In the genomic region with DNA sequence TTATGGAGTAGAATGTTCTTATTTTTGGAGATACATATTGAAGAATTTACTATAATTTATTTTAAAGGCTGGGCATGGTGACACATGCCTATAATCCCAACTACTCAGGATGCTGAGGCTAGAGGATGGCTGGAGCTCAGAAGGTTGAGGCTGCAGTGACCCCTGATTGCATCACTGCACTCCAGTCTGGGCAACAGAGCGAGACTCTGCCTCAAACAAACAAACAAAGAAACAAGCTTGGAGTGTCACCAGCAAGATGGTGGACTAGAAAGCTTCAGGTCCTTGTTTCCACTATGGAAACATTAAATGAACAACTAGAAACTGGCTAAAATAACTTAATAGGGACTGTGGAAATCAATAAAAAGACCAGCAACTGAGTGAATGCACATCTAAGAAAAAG, we compare ENCODE assay signal across 18 cellular contexts. TPM values are rescaled to one million over a fixed set of nuclear protein-coding genes. Genes with fewer than 3 reads are reported as not detected.
DNase-seq lines count a peak whose midpoint lies in the region; ATAC-seq, FAIRE-seq and TF ChIP-seq lines count a peak whose summit lies in the region.
"Had no signal": no experiment of that assay in that cellular context is flagged by ENCODE, and none has a peak within 500 bp of the region (broad histone marks: within the 10 kb centered on the region; RNA-seq: fewer than 3 reads in every experiment).

No MANE protein-coding gene starts in this region.

- POLR2A ChIA-PET in HEK293 (lab: Yijun Ruan, JAX), result no interaction called here
- POLR2A ChIA-PET in K562 (lab: Yijun Ruan, JAX), result no interaction called here

- H3K9ac ChIP-seq in K562 (ENCODE audit: insufficient read depth in 1 of 2, low read depth in 2 of 2, low read length in 2 of 2) (no peak overlapping the region), mammary epithelial cell (ENCODE audit: insufficient read depth, low read length) (no peak overlapping the region)
- H3K9ac ChIP-seq: BLaER1 treated with 17β-estradiol and CSF1 and Interleukin-3, amounts not matched to agents 10 nM and 100 nM had no signal

- H3K9me3 ChIP-seq in HEK293 (ENCODE audit: control insufficient read depth, insufficient read depth, low read depth, low read length), result no peaks in the 10 kb centered on the region
- H3K9me3 ChIP-seq in K562 (replicated peaks; ENCODE audit: control insufficient read depth, insufficient read depth, low read depth, low read length), result no peaks in the 10 kb centered on the region
- no peaks in the 10 kb centered on the region for H3K9me3 ChIP-seq in right lobe of liver
- no peaks in the 10 kb centered on the region for H3K9me3 ChIP-seq in mammary epithelial cell (replicated peaks; ENCODE audit: insufficient read depth, low read length)

- in situ Hi-C loops in K562 (cut with MboI), result no loop called here
- in situ Hi-C loops in mammary epithelial cell (cut with MboI; ENCODE audit: low sequenced_read_pairs in 2 of 2), result no loop called here

- CTCF ChIA-PET in HEK293 (lab: Yijun Ruan, JAX) (interaction anchor here (1.0 kb wide), 1 partner anchor 12 kb away, joined by 3 read pairs; no protein-coding TSS in a partner anchor), K562 (lab: Yijun Ruan, JAX; ENCODE audit: low intra/inter-chr PET ratio) (no interaction called here), mammary epithelial cell (lab: Charles Lee; ENCODE audit: low non-redundant PET) (no interaction called here)

- ATAC-seq in K562, result no peak
- ATAC-seq in right lobe of liver, result peak; percentile 34 to 77 (median 58)

- no peaks in the 10 kb centered on the region for H3K79me2 ChIP-seq in K562 (ENCODE audit: control insufficient read depth, insufficient read depth, low read length)
- no peaks in the 10 kb centered on the region for H3K79me2 ChIP-seq in mammary epithelial cell (ENCODE audit: insufficient read depth, low read length)

- dilution Hi-C loops in mammary epithelial cell (cut with HindIII; ENCODE audit: low sequenced_read_pairs), result no loop called here

- H3K4me1 ChIP-seq in HEK293 (ENCODE audit: control insufficient read depth, insufficient read depth, low read length), result no peaks in the 10 kb centered on the region
- no peaks in the 10 kb centered on the region; a peak in 2 of 5 replicates for H3K4me1 ChIP-seq in K562 (replicated peaks in 1 of 2; ENCODE audit: control insufficient read depth in 2 of 2, insufficient read depth in 2 of 2, low read length in 2 of 2)
- H3K4me1 ChIP-seq in right lobe of liver, result peaks cover 0 to 29% (median 13%) of the 10 kb centered on the region in 4 donors
- H3K4me1 ChIP-seq in mammary epithelial cell (ENCODE audit: insufficient read depth, low read length), result peaks cover 14% of the 10 kb centered on the region

- no peaks in the 10 kb centered on the region for H3K27me3 ChIP-seq in K562 (ENCODE audit: control insufficient read depth in 2 of 2, insufficient read depth in 2 of 2, low read length in 2 of 2)
- no peaks in the 10 kb centered on the region for H3K27me3 ChIP-seq in right lobe of liver
- H3K27me3 ChIP-seq in mammary epithelial cell (ENCODE audit: insufficient read depth, low read length), result no peaks in the 10 kb centered on the region
- H3K27me3 ChIP-seq: BLaER1 treated with 17β-estradiol and CSF1 and Interleukin-3, amounts not matched to agents 10 nM and 100 nM had no signal

- peaks cover 30% of the 10 kb centered on the region for H3K4me1 Mint-ChIP-seq in activated T-helper 1 cell treated with anti-CD3 and anti-CD28 coated beads, Interleukin-12 subunit alpha, Interleukin-12 subunit beta, Interleukin-2, Interleukin-4 antibody, amounts not matched to agents 30 ng/mL and 10 ng/mL and 1 ng/mL, durations not matched to agents 14 hours and 24 hours and 36 hours (ENCODE audit: low read depth)

- H4K20me1 ChIP-seq in K562 (replicated peaks; ENCODE audit: control insufficient read depth, insufficient read depth, low read length) (no peaks in the 10 kb centered on the region), mammary epithelial cell (ENCODE audit: insufficient read depth, low read length) (no peaks in the 10 kb centered on the region)
- H4K20me1 ChIP-seq: BLaER1 treated with 17β-estradiol and CSF1 and Interleukin-3, amounts not matched to agents 10 nM and 100 nM had no signal

- H3K36me3 Mint-ChIP-seq in activated T-helper 1 cell treated with anti-CD3 and anti-CD28 coated beads, Interleukin-12 subunit alpha, Interleukin-12 subunit beta, Interleukin-2, Interleukin-4 antibody, amounts not matched to agents 30 ng/mL and 10 ng/mL and 1 ng/mL, durations not matched to agents 14 hours and 24 hours and 36 hours (ENCODE audit: low read depth), result peaks cover 2% of the 10 kb centered on the region
- H3K36me3 Mint-ChIP-seq: CD4-positive, CD25-positive, alpha-beta regulatory T cell had no signal

- TF ChIP-seq RAD21 in K562 (CRISPR knock-in tag; conservative IDR thresholded peaks at IDR 0.05 in 1 of 2, IDR thresholded peaks at IDR 0.05 in 1 of 2), result no peak

- H3K4me3 ChIP-seq in HEK293 (ENCODE audit: low read depth, low read length) (no peak overlapping the region), K562 (no peak overlapping the region), right lobe of liver (no peak overlapping the region), mammary epithelial cell (replicated peaks in 1 of 3; ENCODE audit: insufficient read depth in 1 of 3, low read depth in 2 of 3, low read length in 3 of 3) (no peak overlapping the region)
- H3K4me3 ChIP-seq: BLaER1 treated with 17β-estradiol and CSF1 and Interleukin-3, amounts not matched to agents 10 nM and 100 nM had no signal

- H3K27ac ChIP-seq in HEK293 (ENCODE audit: extremely low read depth, low read depth, low read length), result no peak overlapping the region
- no peak overlapping the region for H3K27ac ChIP-seq in K562 (ENCODE audit: extremely low read depth, low read depth, low read length)
- peak overlapping the region in 1 of 3 donors; percentile 8 for H3K27ac ChIP-seq in right lobe of liver
- no peak overlapping the region for H3K27ac ChIP-seq in mammary epithelial cell (ENCODE audit: insufficient read depth, low read depth, low read length)
- H3K27ac ChIP-seq: BLaER1 treated with 17β-estradiol and CSF1 and Interleukin-3, amounts not matched to agents 10 nM and 100 nM had no signal

- TF ChIP-seq POLR2A in K562 (conservative IDR thresholded peaks at IDR 0.05) (no peak), right lobe of liver (IDR thresholded peaks at IDR 0.05) (no peak)

- DNase-seq in DMS53 (lab: John Stamatoyannopoulos, UW) (peak; percentile 68), K562 (ENCODE audit: extremely low read depth in 1 of 4, low spot score in 3 of 4) (no peak), right lobe of liver (no peak), mammary epithelial cell (no peak), GDM1 (lab: John Stamatoyannopoulos, UW) (no peak)
- DNase-seq in activated T-helper 1 cell treated with anti-CD3 and anti-CD28 coated beads, Interleukin-12 subunit alpha, Interleukin-12 subunit beta, Interleukin-2, Interleukin-4 antibody, amounts not matched to agents 30 ng/mL and 10 ng/mL and 1 ng/mL, durations not matched to agents 14 hours and 24 hours and 36 hours (ENCODE audit: low spot score), result no peak
- DNase-seq: 8988T; CD4-positive, CD25-positive, alpha-beta regulatory T cell; CD8-positive, alpha-beta memory T cell; COR-L47; DMS 273 treated with DMSO at 0.1 percent for 48 hours; DMS79; GF-D8; H9 had no signal

- H3K9me3 Mint-ChIP-seq in activated T-helper 1 cell treated with anti-CD3 and anti-CD28 coated beads, Interleukin-12 subunit alpha, Interleukin-12 subunit beta, Interleukin-2, Interleukin-4 antibody, amounts not matched to agents 30 ng/mL and 10 ng/mL and 1 ng/mL, durations not matched to agents 14 hours and 24 hours and 36 hours, result peaks cover 12% of the 10 kb centered on the region
- H3K9me3 Mint-ChIP-seq: CD8-positive, alpha-beta memory T cell had no signal

- WGBS in K562 (ENCODE audit: insufficient coverage, low coverage, missing lambda C conversion rate), result 13% methylated on average over 1 of the region's 1 CpG
- WGBS in right lobe of liver (ENCODE audit: insufficient coverage, low coverage, low lambda C conversion rate, missing lambda C conversion rate), result 10% methylated on average over 1 of the region's 1 CpG
- WGBS in mammary epithelial cell (ENCODE audit: low coverage, missing lambda C conversion rate), result 92% methylated on average over 1 of the region's 1 CpG

- no peaks in the 10 kb centered on the region for H3K9me1 ChIP-seq in K562 (ENCODE audit: control insufficient read depth, insufficient read depth, low read length)

- H3K4me2 ChIP-seq in K562 (ENCODE audit: insufficient read depth, low read length) (no peak overlapping the region), mammary epithelial cell (ENCODE audit: insufficient read depth, low read depth, low read length) (no peak overlapping the region)

- H3K27me3 Mint-ChIP-seq in activated T-helper 1 cell treated with anti-CD3 and anti-CD28 coated beads, Interleukin-12 subunit alpha, Interleukin-12 subunit beta, Interleukin-2, Interleukin-4 antibody, amounts not matched to agents 30 ng/mL and 10 ng/mL and 1 ng/mL, durations not matched to agents 14 hours and 24 hours and 36 hours (ENCODE audit: insufficient read depth), result no peaks in the 10 kb centered on the region
- H3K27me3 Mint-ChIP-seq: B cell; CD4-positive, CD25-positive, alpha-beta regulatory T cell had no signal

- TF ChIP-seq CTCF in HEK293 (tag by site-specific recombination; IDR thresholded peaks at IDR 0.05) (no peak), K562 (IDR thresholded peaks at IDR 0.05 in 2 of 3, conservative IDR thresholded peaks at IDR 0.05 in 1 of 3; ENCODE audit: insufficient read depth in 2 of 3, low read depth in 1 of 3, low read length in 3 of 3) (no peak), right lobe of liver (IDR thresholded peaks at IDR 0.05) (no peak), mammary epithelial cell (conservative IDR thresholded peaks at IDR 0.05 in 1 of 2, IDR thresholded peaks at IDR 0.05 in 1 of 2; ENCODE audit: extremely low read depth in 1 of 2, insufficient read depth in 1 of 2, low read depth in 1 of 2, low read length in 2 of 2) (no peak)

- no peaks in the 10 kb centered on the region; a peak in 1 of 3 replicates for H3K36me3 ChIP-seq in HEK293 (ENCODE audit: control insufficient read depth in 2 of 2, insufficient read depth in 1 of 2, low read length in 2 of 2)
- H3K36me3 ChIP-seq in K562 (ENCODE audit: control insufficient read depth, insufficient read depth, low read length), result no peaks in the 10 kb centered on the region
- no peaks in the 10 kb centered on the region for H3K36me3 ChIP-seq in right lobe of liver
- H3K36me3 ChIP-seq in mammary epithelial cell (ENCODE audit: insufficient read depth, low read length), result no peaks in the 10 kb centered on the region
- H3K36me3 ChIP-seq: BLaER1 treated with 17β-estradiol and CSF1 and Interleukin-3, amounts not matched to agents 10 nM and 100 nM had no signal

- H2AFZ ChIP-seq in K562 (ENCODE audit: low read depth, low read length), result no peak overlapping the region
- H2AFZ ChIP-seq in mammary epithelial cell (ENCODE audit: low read depth, low read length), result no peak overlapping the region

- TF ChIP-seq EP300 in K562 (IDR thresholded peaks at IDR 0.05; ENCODE audit: low read length), result no peak

- intact Hi-C loops in K562 (cut with micrococcal nuclease), result no loop called here
- intact Hi-C loops in right lobe of liver (cut with DNase I), result no loop called here
- intact Hi-C loops in activated T-helper 1 cell treated with anti-CD3 and anti-CD28 coated beads, Interleukin-12 subunit alpha, Interleukin-12 subunit beta, Interleukin-2, Interleukin-4 antibody, amounts not matched to agents 30 ng/mL and 10 ng/mL and 1 ng/mL, durations not matched to agents 14 hours and 24 hours and 36 hours (cut with micrococcal nuclease), result no loop called here
- intact Hi-C loops in mammary epithelial cell (cut with micrococcal nuclease), result no loop called here

- no TSS peak for BruUV-seq in K562 (replicated peaks; lab: Mats Ljungman, UMichigan)
- no TSS peak for BruUV-seq in mammary epithelial cell (replicated peaks; lab: Mats Ljungman, UMichigan)

- no peak overlapping the region for H3K27ac Mint-ChIP-seq in activated T-helper 1 cell treated with anti-CD3 and anti-CD28 coated beads, Interleukin-12 subunit alpha, Interleukin-12 subunit beta, Interleukin-2, Interleukin-4 antibody, amounts not matched to agents 30 ng/mL and 10 ng/mL and 1 ng/mL, durations not matched to agents 14 hours and 24 hours and 36 hours
- H3K27ac Mint-ChIP-seq: B cell; CD4-positive, CD25-positive, alpha-beta regulatory T cell; CD8-positive, alpha-beta memory T cell; H9 had no signal

- H3K4me3 Mint-ChIP-seq in activated T-helper 1 cell treated with anti-CD3 and anti-CD28 coated beads, Interleukin-12 subunit alpha, Interleukin-12 subunit beta, Interleukin-2, Interleukin-4 antibody, amounts not matched to agents 30 ng/mL and 10 ng/mL and 1 ng/mL, durations not matched to agents 14 hours and 24 hours and 36 hours, result no peak overlapping the region
- H3K4me3 Mint-ChIP-seq: B cell; CD4-positive, CD25-positive, alpha-beta regulatory T cell; CD8-positive, alpha-beta memory T cell; H9 had no signal

- FAIRE-seq in K562 (lab: Jason Lieb, UNC), result no peak
- FAIRE-seq: H1 had no signal

RNA-seq across cellular contexts. Expression of gene GPT2, which starts 17.9 kb away (rescaled TPM):
- total RNA-seq in K562 (2011; cell fraction: chromatin; rRNA removed; ENCODE audit: low replicate concordance), result 9.1 and 9.7 TPM in 2 replicates
- 4.7 and 5.9 TPM in 2 replicates for total RNA-seq in K562 (2011; cell fraction: nucleolus; rRNA removed)
- 9.2 and 12.0 TPM in 2 replicates for total RNA-seq in K562 (2011; cell fraction: nucleoplasm; rRNA removed)
- total RNA-seq in K562 (2014; rRNA removed), result 7.2 and 7.3 TPM in 2 replicates
- total RNA-seq in K562 (2014; rRNA removed; fragmentation: Illumina TruSeq; extraction: Trizol), result 3.7 and 5.0 TPM in 2 replicates
- 2.8 and 3.0 TPM in 2 replicates for total RNA-seq in K562 (2015; rRNA removed; fragmentation: Illumina TruSeq; extraction: Trizol)
- total RNA-seq in K562 (2021), result 12.9 and 14.4 TPM in 2 replicates
- 5.8 and 10.4 TPM in 2 replicates for polyA plus RNA-seq in K562 (2011; rRNA removed)
- polyA plus RNA-seq in K562 (2011; cell fraction: cytosol; rRNA removed), result 9.4 and 12.6 TPM in 2 replicates
- 8.1 and 12.3 TPM in 2 replicates for polyA plus RNA-seq in K562 (2011; cell fraction: nucleus; rRNA removed)
- polyA plus RNA-seq in K562 (2012), result 6.6 and 23.6 TPM in 2 replicates
- polyA plus RNA-seq in K562 (2014; fragmentation: Illumina TruSeq; extraction: Trizol), result 10.0 and 12.1 TPM in 2 replicates
- polyA plus RNA-seq in K562 (2014; fragmentation: Nextera tagmentation; extraction: Ambion mirVana), result under 1 TPM; 0.79 to 0.96 TPM
- 6.8 and 7.7 TPM in 2 replicates for polyA plus RNA-seq in K562 (2014; rRNA removed)
- polyA minus RNA-seq in K562 (2011; rRNA and poly(A)+ RNA removed), result 5.9 and 6.5 TPM in 2 replicates
- 4.6 and 13.5 TPM in 2 replicates for polyA minus RNA-seq in K562 (2011; cell fraction: cytosol; rRNA and poly(A)+ RNA removed)
- polyA minus RNA-seq in K562 (2011; cell fraction: nucleus; rRNA and poly(A)+ RNA removed), result 1.6 and 5.9 TPM in 2 replicates
- 100 to 1,000 TPM in 2 of 6 experiments, 10 to 100 TPM in 4; 30.8 to 163 (median 92.0) TPM for total RNA-seq in right lobe of liver
- 20.9 and 22.3 TPM in 2 replicates for total RNA-seq in activated T-helper 1 cell treated with anti-CD3 and anti-CD28 coated beads, Interleukin-12 subunit alpha, Interleukin-12 subunit beta, Interleukin-2, Interleukin-4 antibody, amounts not matched to agents 30 ng/mL and 10 ng/mL and 1 ng/mL, durations not matched to agents 14 hours and 24 hours and 36 hours
- 10 to 100 TPM; 59.9 to 81.5 TPM for total RNA-seq in mammary epithelial cell
- 34.8 TPM for polyA plus RNA-seq in mammary epithelial cell
- 25.3 TPM for polyA minus RNA-seq in mammary epithelial cell

RNA-seq across cellular contexts. Expression of gene C16orf87, which starts 35.3 kb away (rescaled TPM):
- total RNA-seq in K562 (2011; cell fraction: chromatin; rRNA removed; ENCODE audit: low replicate concordance), result 1.9 and 6.0 TPM in 2 replicates
- total RNA-seq in K562 (2011; cell fraction: nucleolus; rRNA removed), result 1.8 and 2.0 TPM in 2 replicates
- 3.9 and 6.0 TPM in 2 replicates for total RNA-seq in K562 (2011; cell fraction: nucleoplasm; rRNA removed)
- total RNA-seq in K562 (2014; rRNA removed), result 7.7 and 10.5 TPM in 2 replicates
- 13.0 and 13.2 TPM in 2 replicates for total RNA-seq in K562 (2014; rRNA removed; fragmentation: Illumina TruSeq; extraction: Trizol)
- total RNA-seq in K562 (2015; rRNA removed; fragmentation: Illumina TruSeq; extraction: Trizol), result 10.9 and 12.6 TPM in 2 replicates
- total RNA-seq in K562 (2021), result 8.3 and 9.1 TPM in 2 replicates
- polyA plus RNA-seq in K562 (2011; rRNA removed), result 6.3 and 7.8 TPM in 2 replicates
- polyA plus RNA-seq in K562 (2011; cell fraction: cytosol; rRNA removed), result 1.5 and 2.6 TPM in 2 replicates
- polyA plus RNA-seq in K562 (2011; cell fraction: nucleus; rRNA removed), result 1.9 and 3.1 TPM in 2 replicates
- polyA plus RNA-seq in K562 (2012), result 6.2 and 8.7 TPM in 2 replicates
- 9.1 and 9.6 TPM in 2 replicates for polyA plus RNA-seq in K562 (2014; fragmentation: Illumina TruSeq; extraction: Trizol)
- 10 to 100 TPM; 13.9 to 16.7 TPM for polyA plus RNA-seq in K562 (2014; fragmentation: Nextera tagmentation; extraction: Ambion mirVana)
- 8.2 and 10.8 TPM in 2 replicates for polyA plus RNA-seq in K562 (2014; rRNA removed)
- 6.2 and 7.6 TPM in 2 replicates for polyA minus RNA-seq in K562 (2011; rRNA and poly(A)+ RNA removed)
- polyA minus RNA-seq in K562 (2011; cell fraction: cytosol; rRNA and poly(A)+ RNA removed), result 2.8 and 3.1 TPM in 2 replicates
- polyA minus RNA-seq in K562 (2011; cell fraction: nucleus; rRNA and poly(A)+ RNA removed), result 2.0 and 4.7 TPM in 2 replicates
- 1 to 10 TPM; 5.5 to 9.8 (median 7.4) TPM for total RNA-seq in right lobe of liver
- 40.8 and 44.5 TPM in 2 replicates for total RNA-seq in activated T-helper 1 cell treated with anti-CD3 and anti-CD28 coated beads, Interleukin-12 subunit alpha, Interleukin-12 subunit beta, Interleukin-2, Interleukin-4 antibody, amounts not matched to agents 30 ng/mL and 10 ng/mL and 1 ng/mL, durations not matched to agents 14 hours and 24 hours and 36 hours
- 10 to 100 TPM in 1 of 2 donors, 1 to 10 TPM in 1; 8.0 to 12.3 TPM for total RNA-seq in mammary epithelial cell
- 3.5 TPM for polyA plus RNA-seq in mammary epithelial cell
- polyA minus RNA-seq in mammary epithelial cell, result 4.4 TPM
